Comparison of ENCODE assay signal across 1 cellular context in the genomic region with DNA sequence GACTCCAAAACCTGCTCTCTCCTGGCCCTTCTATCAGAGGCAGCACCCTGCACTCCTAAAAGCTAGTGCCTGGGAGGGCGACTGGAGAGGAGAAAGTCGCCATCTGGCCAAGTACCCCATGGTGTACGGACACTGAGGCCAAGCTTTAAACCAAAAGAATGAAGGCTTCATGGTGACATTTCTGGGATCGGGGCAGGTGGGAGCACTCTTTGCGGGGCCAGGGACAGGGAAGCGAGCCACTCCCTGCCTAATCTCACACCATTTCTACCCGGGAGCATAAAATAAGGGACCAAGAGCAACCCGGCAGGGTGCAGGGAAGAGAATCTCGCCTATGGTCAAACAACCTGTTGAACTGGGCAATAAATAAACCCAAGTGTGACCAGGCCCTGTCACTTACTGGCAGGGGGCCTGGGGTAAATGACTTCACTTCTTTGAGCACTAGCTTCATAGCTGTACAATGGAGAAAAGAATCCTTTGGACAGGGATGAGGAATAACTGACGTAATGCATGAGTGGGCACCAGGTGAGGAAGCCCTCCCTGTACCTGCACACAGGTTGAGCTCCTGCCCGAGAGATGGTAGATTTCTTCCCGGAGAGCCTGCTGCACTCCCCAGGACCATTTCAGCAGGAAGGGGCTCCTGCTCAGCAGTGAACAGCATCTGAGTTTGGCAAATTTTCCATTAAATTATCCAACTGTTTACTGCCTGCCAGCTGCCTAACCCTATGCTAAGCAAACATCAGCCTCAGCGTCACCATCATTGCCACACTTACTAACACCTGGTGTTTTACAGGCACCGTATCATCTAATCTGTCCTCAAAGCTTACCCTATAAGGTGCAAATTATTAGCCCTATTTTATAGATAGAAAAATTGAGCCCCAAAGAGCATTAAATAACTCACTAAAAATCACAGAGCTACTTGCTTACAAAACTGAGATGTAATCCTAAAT.
TF ChIP-seq lines count a peak whose summit lies in the region.

No MANE protein-coding gene starts in this region.

TF ChIP-seq in HepG2, 621 proteins besides CTCF, POLR2A, EP300 and RAD21 (continued from another document and continues in another):
- no peak for TF ChIP-seq ZNF3 (CRISPR knock-in tag; IDR thresholded peaks at IDR 0.05)
- TF ChIP-seq ASH2L (IDR thresholded peaks at IDR 0.05; ENCODE audit: insufficient read length, low read depth, low read length) = no peak
- TF ChIP-seq ZBTB38 (CRISPR knock-in tag; IDR thresholded peaks at IDR 0.05) = no peak
- TF ChIP-seq MIXL1 (CRISPR knock-in tag; IDR thresholded peaks at IDR 0.05) = no peak
- TF ChIP-seq MEIS1 (CRISPR knock-in tag; IDR thresholded peaks at IDR 0.05; ENCODE audit: borderline replicate concordance) = no peak
- TF ChIP-seq STAT5B (CRISPR knock-in tag; IDR thresholded peaks at IDR 0.05) = no peak
- TF ChIP-seq ZFP91 (CRISPR knock-in tag; IDR thresholded peaks at IDR 0.05; ENCODE audit: borderline replicate concordance) = peak; percentile 42; the same call in 1 of the 2 replicates
- no peak for TF ChIP-seq CREB1 (IDR thresholded peaks at IDR 0.05)
- TF ChIP-seq CREB1 (CRISPR knock-in tag; IDR thresholded peaks at IDR 0.05) = no peak
- TF ChIP-seq SAP130 (CRISPR knock-in tag; IDR thresholded peaks at IDR 0.05; ENCODE audit: low read depth) = peak; percentile 16; the same call in 1 of the 2 replicates
- TF ChIP-seq HNRNPLL (IDR thresholded peaks at IDR 0.05; ENCODE audit: low read depth, low read length, poor library complexity, severe bottlenecking) = no peak
- peak; percentile 82 for TF ChIP-seq RBFOX2 (IDR thresholded peaks at IDR 0.05; ENCODE audit: low read depth, low read length)
- no peak for TF ChIP-seq RXRA (CRISPR knock-in tag; IDR thresholded peaks at IDR 0.05)
- TF ChIP-seq MED13 (CRISPR knock-in tag; IDR thresholded peaks at IDR 0.05) = no peak
- TF ChIP-seq, protein P1, sequence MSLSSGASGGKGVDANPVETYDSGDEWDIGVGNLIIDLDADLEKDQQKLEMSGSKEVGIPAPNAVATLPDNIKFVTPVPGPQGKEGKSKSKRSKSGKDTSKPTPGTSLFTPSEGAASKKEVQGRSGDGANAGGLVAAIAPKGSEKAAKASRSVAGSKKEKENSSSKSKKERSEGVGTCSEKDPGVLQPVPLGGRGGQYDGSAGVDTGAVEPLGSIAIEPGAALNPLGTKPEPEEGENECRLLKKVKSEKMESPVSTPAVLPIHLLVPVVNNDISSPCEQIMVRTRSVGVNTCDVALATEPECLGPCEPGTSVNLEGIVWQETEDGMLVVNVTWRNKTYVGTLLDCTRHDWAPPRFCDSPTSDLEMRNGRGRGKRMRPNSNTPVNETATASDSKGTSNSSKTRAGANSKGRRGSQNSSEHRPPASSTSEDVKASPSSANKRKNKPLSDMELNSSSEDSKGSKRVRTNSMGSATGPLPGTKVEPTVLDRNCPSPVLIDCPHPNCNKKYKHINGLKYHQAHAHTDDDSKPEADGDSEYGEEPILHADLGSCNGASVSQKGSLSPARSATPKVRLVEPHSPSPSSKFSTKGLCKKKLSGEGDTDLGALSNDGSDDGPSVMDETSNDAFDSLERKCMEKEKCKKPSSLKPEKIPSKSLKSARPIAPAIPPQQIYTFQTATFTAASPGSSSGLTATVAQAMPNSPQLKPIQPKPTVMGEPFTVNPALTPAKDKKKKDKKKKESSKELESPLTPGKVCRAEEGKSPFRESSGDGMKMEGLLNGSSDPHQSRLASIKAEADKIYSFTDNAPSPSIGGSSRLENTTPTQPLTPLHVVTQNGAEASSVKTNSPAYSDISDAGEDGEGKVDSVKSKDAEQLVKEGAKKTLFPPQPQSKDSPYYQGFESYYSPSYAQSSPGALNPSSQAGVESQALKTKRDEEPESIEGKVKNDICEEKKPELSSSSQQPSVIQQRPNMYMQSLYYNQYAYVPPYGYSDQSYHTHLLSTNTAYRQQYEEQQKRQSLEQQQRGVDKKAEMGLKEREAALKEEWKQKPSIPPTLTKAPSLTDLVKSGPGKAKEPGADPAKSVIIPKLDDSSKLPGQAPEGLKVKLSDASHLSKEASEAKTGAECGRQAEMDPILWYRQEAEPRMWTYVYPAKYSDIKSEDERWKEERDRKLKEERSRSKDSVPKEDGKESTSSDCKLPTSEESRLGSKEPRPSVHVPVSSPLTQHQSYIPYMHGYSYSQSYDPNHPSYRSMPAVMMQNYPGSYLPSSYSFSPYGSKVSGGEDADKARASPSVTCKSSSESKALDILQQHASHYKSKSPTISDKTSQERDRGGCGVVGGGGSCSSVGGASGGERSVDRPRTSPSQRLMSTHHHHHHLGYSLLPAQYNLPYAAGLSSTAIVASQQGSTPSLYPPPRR (CRISPR knock-in tag; IDR thresholded peaks at IDR 0.05; ENCODE audit: borderline replicate concordance) = 0 out of 2 replicates have a peak, but pooled peaks have one; percentile 35
- no peak for TF ChIP-seq ZNF431 (CRISPR knock-in tag; IDR thresholded peaks at IDR 0.05; ENCODE audit: borderline replicate concordance, low read depth)
- TF ChIP-seq ZNF34 (CRISPR knock-in tag; IDR thresholded peaks at IDR 0.05; ENCODE audit: borderline replicate concordance) = no peak
- TF ChIP-seq ZNF773 (CRISPR knock-in tag; IDR thresholded peaks at IDR 0.05; ENCODE audit: borderline replicate concordance) = no peak
- no peak for TF ChIP-seq ZNF788 (CRISPR knock-in tag; IDR thresholded peaks at IDR 0.05; ENCODE audit: borderline replicate concordance)
- no peak for TF ChIP-seq ETV6 (CRISPR knock-in tag; conservative IDR thresholded peaks at IDR 0.05)
- no peak for TF ChIP-seq HMGA1 (CRISPR knock-in tag; conservative IDR thresholded peaks at IDR 0.05)
- TF ChIP-seq SSRP1 (CRISPR knock-in tag; IDR thresholded peaks at IDR 0.05) = no peak; the same call in 1 of the 2 replicates
- TF ChIP-seq, protein P2, sequence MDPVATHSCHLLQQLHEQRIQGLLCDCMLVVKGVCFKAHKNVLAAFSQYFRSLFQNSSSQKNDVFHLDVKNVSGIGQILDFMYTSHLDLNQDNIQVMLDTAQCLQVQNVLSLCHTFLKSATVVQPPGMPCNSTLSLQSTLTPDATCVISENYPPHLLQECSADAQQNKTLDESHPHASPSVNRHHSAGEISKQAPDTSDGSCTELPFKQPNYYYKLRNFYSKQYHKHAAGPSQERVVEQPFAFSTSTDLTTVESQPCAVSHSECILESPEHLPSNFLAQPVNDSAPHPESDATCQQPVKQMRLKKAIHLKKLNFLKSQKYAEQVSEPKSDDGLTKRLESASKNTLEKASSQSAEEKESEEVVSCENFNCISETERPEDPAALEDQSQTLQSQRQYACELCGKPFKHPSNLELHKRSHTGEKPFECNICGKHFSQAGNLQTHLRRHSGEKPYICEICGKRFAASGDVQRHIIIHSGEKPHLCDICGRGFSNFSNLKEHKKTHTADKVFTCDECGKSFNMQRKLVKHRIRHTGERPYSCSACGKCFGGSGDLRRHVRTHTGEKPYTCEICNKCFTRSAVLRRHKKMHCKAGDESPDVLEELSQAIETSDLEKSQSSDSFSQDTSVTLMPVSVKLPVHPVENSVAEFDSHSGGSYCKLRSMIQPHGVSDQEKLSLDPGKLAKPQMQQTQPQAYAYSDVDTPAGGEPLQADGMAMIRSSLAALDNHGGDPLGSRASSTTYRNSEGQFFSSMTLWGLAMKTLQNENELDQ (CRISPR knock-in tag; IDR thresholded peaks at IDR 0.05; ENCODE audit: borderline replicate concordance) = no peak
- no peak for TF ChIP-seq PHF8 (CRISPR knock-in tag; IDR thresholded peaks at IDR 0.05)
- TF ChIP-seq ZHX1 (CRISPR knock-in tag; IDR thresholded peaks at IDR 0.05; ENCODE audit: low read depth) = no peak
- TF ChIP-seq, protein P3, sequence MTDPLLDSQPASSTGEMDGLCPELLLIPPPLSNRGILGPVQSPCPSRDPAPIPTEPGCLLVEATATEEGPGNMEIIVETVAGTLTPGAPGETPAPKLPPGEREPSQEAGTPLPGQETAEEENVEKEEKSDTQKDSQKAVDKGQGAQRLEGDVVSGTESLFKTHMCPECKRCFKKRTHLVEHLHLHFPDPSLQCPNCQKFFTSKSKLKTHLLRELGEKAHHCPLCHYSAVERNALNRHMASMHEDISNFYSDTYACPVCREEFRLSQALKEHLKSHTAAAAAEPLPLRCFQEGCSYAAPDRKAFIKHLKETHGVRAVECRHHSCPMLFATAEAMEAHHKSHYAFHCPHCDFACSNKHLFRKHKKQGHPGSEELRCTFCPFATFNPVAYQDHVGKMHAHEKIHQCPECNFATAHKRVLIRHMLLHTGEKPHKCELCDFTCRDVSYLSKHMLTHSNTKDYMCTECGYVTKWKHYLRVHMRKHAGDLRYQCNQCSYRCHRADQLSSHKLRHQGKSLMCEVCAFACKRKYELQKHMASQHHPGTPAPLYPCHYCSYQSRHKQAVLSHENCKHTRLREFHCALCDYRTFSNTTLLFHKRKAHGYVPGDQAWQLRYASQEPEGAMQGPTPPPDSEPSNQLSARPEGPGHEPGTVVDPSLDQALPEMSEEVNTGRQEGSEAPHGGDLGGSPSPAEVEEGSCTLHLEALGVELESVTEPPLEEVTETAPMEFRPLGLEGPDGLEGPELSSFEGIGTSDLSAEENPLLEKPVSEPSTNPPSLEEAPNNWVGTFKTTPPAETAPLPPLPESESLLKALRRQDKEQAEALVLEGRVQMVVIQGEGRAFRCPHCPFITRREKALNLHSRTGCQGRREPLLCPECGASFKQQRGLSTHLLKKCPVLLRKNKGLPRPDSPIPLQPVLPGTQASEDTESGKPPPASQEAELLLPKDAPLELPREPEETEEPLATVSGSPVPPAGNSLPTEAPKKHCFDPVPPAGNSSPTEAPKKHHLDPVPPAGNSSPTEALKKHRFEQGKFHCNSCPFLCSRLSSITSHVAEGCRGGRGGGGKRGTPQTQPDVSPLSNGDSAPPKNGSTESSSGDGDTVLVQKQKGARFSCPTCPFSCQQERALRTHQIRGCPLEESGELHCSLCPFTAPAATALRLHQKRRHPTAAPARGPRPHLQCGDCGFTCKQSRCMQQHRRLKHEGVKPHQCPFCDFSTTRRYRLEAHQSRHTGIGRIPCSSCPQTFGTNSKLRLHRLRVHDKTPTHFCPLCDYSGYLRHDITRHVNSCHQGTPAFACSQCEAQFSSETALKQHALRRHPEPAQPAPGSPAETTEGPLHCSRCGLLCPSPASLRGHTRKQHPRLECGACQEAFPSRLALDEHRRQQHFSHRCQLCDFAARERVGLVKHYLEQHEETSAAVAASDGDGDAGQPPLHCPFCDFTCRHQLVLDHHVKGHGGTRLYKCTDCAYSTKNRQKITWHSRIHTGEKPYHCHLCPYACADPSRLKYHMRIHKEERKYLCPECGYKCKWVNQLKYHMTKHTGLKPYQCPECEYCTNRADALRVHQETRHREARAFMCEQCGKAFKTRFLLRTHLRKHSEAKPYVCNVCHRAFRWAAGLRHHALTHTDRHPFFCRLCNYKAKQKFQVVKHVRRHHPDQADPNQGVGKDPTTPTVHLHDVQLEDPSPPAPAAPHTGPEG (CRISPR knock-in tag; IDR thresholded peaks at IDR 0.05) = peak; percentile 75; the same call in 1 of the 2 replicates
- no peak for TF ChIP-seq ZNF230 (CRISPR knock-in tag; IDR thresholded peaks at IDR 0.05)
- peak; percentile 6; the same call in 1 of the 2 replicates for TF ChIP-seq ZNF350 (CRISPR knock-in tag; IDR thresholded peaks at IDR 0.05; ENCODE audit: borderline replicate concordance, low read depth)
- TF ChIP-seq ZFY (CRISPR knock-in tag; IDR thresholded peaks at IDR 0.05) = peak; percentile 41; the same call in 1 of the 2 replicates
- TF ChIP-seq ZFP62 (CRISPR knock-in tag; IDR thresholded peaks at IDR 0.05) = no peak
- TF ChIP-seq ZNF672 (CRISPR knock-in tag; IDR thresholded peaks at IDR 0.05) = 0 out of 2 replicates have a peak, but pooled peaks have one; percentile 17
- TF ChIP-seq ZNF703 (CRISPR knock-in tag; IDR thresholded peaks at IDR 0.05; ENCODE audit: borderline replicate concordance) = no peak
- TF ChIP-seq KLF11 (CRISPR knock-in tag; IDR thresholded peaks at IDR 0.05) = no peak
- TF ChIP-seq ZFP36L2 (CRISPR knock-in tag; IDR thresholded peaks at IDR 0.05) = no peak
- TF ChIP-seq TP53 (CRISPR knock-in tag; conservative IDR thresholded peaks at IDR 0.05) = 0 out of 2 replicates have a peak, but pooled peaks have one; percentile 13
- TF ChIP-seq ZNF879 (CRISPR knock-in tag; IDR thresholded peaks at IDR 0.05) = no peak
- 0 out of 2 replicates have a peak, but pooled peaks have one; percentile 29 for TF ChIP-seq FOXJ3 (CRISPR knock-in tag; IDR thresholded peaks at IDR 0.05; ENCODE audit: borderline replicate concordance)
- TF ChIP-seq RBM22 (optimal IDR thresholded peaks at IDR 0.05; ENCODE audit: low read length) = peak; percentile 73
- TF ChIP-seq NFKB2 (CRISPR knock-in tag; IDR thresholded peaks at IDR 0.05; ENCODE audit: borderline replicate concordance) = no peak
- no peak for TF ChIP-seq ZNF333 (CRISPR knock-in tag; IDR thresholded peaks at IDR 0.05; ENCODE audit: borderline replicate concordance)
